ENCODE assay signal across 27 cellular contexts in genomic region chr5:74254257-74254656, GRCh38.
"Had no signal": no experiment of that assay in that cellular context is flagged by ENCODE, and none has a peak within 500 bp of the region (broad histone marks: within the 10 kb centered on the region; RNA-seq: fewer than 3 reads in every experiment).

No MANE protein-coding gene starts in this region.

- H3K9me3 Mint-ChIP-seq: dendritic cell treated with granulocyte-macrophage colony-stimulating factor and Interleukin-4, amounts not matched to agents 40 ng/mL and 50 ng/mL, for 4 days; effector memory CD8-positive, alpha-beta T cell; endodermal cell had no signal

- FAIRE-seq: colon, endometrium, endothelial cell of umbilical vein, frontal cortex had no signal

- H3K27ac Mint-ChIP-seq: dendritic cell treated with granulocyte-macrophage colony-stimulating factor and Interleukin-4, amounts not matched to agents 40 ng/mL and 50 ng/mL, for 4 days; effector memory CD8-positive, alpha-beta T cell; endodermal cell had no signal

- H3K4me3 Mint-ChIP-seq: dendritic cell treated with granulocyte-macrophage colony-stimulating factor and Interleukin-4, amounts not matched to agents 40 ng/mL and 50 ng/mL, for 4 days; effector memory CD8-positive, alpha-beta T cell; endodermal cell had no signal

- H3K4me3 ChIP-seq: colonic mucosa, coronary artery, dorsolateral prefrontal cortex, esophagus muscularis mucosa, esophagus squamous epithelium, gastrocnemius medialis, gastroesophageal sphincter, heart left ventricle, heart right ventricle had no signal

- H3K36me3 ChIP-seq: colonic mucosa, esophagus muscularis mucosa, esophagus squamous epithelium, gastrocnemius medialis, gastroesophageal sphincter, heart left ventricle, heart right ventricle had no signal

- H3K9me3 ChIP-seq: colonic mucosa, esophagus muscularis mucosa, esophagus squamous epithelium, gastrocnemius medialis, gastroesophageal sphincter, heart left ventricle, heart right ventricle had no signal

- DNase-seq: colonic mucosa; cortex of kidney; dermis blood vessel endothelial cell; dorsolateral prefrontal cortex; effector CD4-positive, alpha-beta T cell; effector CD8-positive, alpha-beta T cell; effector memory CD4-positive, alpha-beta T cell; effector memory CD8-positive, alpha-beta T cell; endodermal cell; erythroblast; esophagus squamous epithelium; foreskin fibroblast; foreskin keratinocyte; foreskin melanocyte; gastrocnemius medialis; head of caudate nucleus; heart left ventricle; heart right ventricle had no signal

- H3K27me3 ChIP-seq: colonic mucosa, esophagus muscularis mucosa, esophagus squamous epithelium, foreskin keratinocyte, gastrocnemius medialis, gastroesophageal sphincter, heart left ventricle, heart right ventricle had no signal

- H3K27ac ChIP-seq: colonic mucosa, coronary artery, dorsolateral prefrontal cortex, epithelial cell of prostate, esophagus muscularis mucosa, esophagus squamous epithelium, foreskin keratinocyte, gastrocnemius medialis, gastroesophageal sphincter, heart left ventricle, heart right ventricle had no signal
